ENCODE assay signal across 8 cellular contexts in genomic region chr13:99124695-99125334, GRCh38.
A peak's percentile ranks its signal among the peaks of the same experiment; 100 is the strongest.
DNase-seq lines count a peak whose midpoint lies in the region; FAIRE-seq and TF ChIP-seq lines count a peak whose summit lies in the region.

No MANE protein-coding gene starts in this region.

- peak overlapping the region; percentile 10 for H3K4me3 ChIP-seq in bronchial epithelial cell (ENCODE audit: low read depth, low read length)

- FAIRE-seq in bronchial epithelial cell (lab: Jason Lieb, UNC) = no peak

- TF ChIP-seq CTCF in bronchial epithelial cell (IDR thresholded peaks at IDR 0.05; ENCODE audit: insufficient read depth, low read length, severe bottlenecking) = no peak

- H3K27me3 ChIP-seq in bronchial epithelial cell (ENCODE audit: control insufficient read depth, insufficient read depth, low read length) = no peaks in the 10 kb centered on the region

- peak; percentile 60 for DNase-seq in SIG-M5 treated with dmso at 0.1 percent for 504 hours (lab: John Stamatoyannopoulos, UW; ENCODE audit: unreplicated experiment)
- DNase-seq in SIG-M5 (lab: John Stamatoyannopoulos, UW) = no peak
- peak; percentile 4 for DNase-seq in H4 (ENCODE audit: low spot score)
- DNase-seq in NAMALWA (ENCODE audit: low spot score) = peak; percentile 19
- peak; percentile 90 for DNase-seq in bronchial epithelial cell (ENCODE audit: low read depth)
- peak; percentile 34 for DNase-seq in stimulated activated CD8-positive, alpha-beta memory T cell treated with anti-CD3 and anti-CD28 coated beads, Interleukin-4, amount 100 ng/mL, for 48 hours
- no peak for DNase-seq in SK-N-DZ (ENCODE audit: low spot score)
- no peak for DNase-seq in activated gamma-delta T cell treated with Interleukin-2 at 50 U/mL for 16 hours

- no peaks in the 10 kb centered on the region for H3K36me3 ChIP-seq in bronchial epithelial cell (ENCODE audit: control insufficient read depth, insufficient read depth, low read length)

Comparison
In these comparisons a context has a peak if more than half of its experiments do, and no peak if none do; other contexts are left out.
1. DNase-seq: peak in SIG-M5 treated with dmso at 0.1 percent for 504 hours (single experiment), H4 (single experiment), NAMALWA (single experiment), bronchial epithelial cell (single experiment) and stimulated activated CD8-positive, alpha-beta memory T cell treated with anti-CD3 and anti-CD28 coated beads, Interleukin-4, amount 100 ng/mL, for 48 hours (single experiment); none in SIG-M5 (single experiment), SK-N-DZ (single experiment) and activated gamma-delta T cell treated with Interleukin-2 at 50 U/mL for 16 hours (single experiment).